7 cellular contexts compared by ENCODE assay signal in genomic region chr7:155612658-155613057, GRCh38.
"Had no signal": no experiment of that assay in that cellular context is flagged by ENCODE, and none has a peak within 500 bp of the region (broad histone marks: within the 10 kb centered on the region; RNA-seq: fewer than 3 reads in every experiment).

No MANE protein-coding gene starts in this region.

- DNase-seq: GDM1, GF-D8 had no signal

- H3K4me3 ChIP-seq: GM12878 had no signal

- ATAC-seq: GM12878 had no signal

- FAIRE-seq: G401.6, GM12878, GM12891, GM12892, GM18507 had no signal
